In genomic region chr1:145786271-145786670, GRCh38 we compare ENCODE assay signal across 19 cellular contexts. TPM values are rescaled to one million over a fixed set of nuclear protein-coding genes. Genes with fewer than 3 reads are reported as not detected.
DNase-seq lines count a peak whose midpoint lies in the region; ATAC-seq and TF ChIP-seq lines count a peak whose summit lies in the region.
"Had no signal": no experiment of that assay in that cellular context is flagged by ENCODE, and none has a peak within 500 bp of the region (broad histone marks: within the 10 kb centered on the region; RNA-seq: fewer than 3 reads in every experiment).

No MANE protein-coding gene starts in this region.

- WGBS in sigmoid colon, 2 donors = 0 to 16% methylated on average over 1 of the region's 1 CpG

- DNase-seq in activated CD8-positive, alpha-beta memory T cell treated with anti-CD3 and anti-CD28 coated beads, Interleukin-2, amount 10 ng/mL, durations not matched to agents 7 days and 5 days = no peak
- no peak for DNase-seq in activated CD8-positive, alpha-beta memory T cell treated with anti-CD3 and anti-CD28 coated beads, Interleukin-2, amount 50 U/mL, for 48 hours
- DNase-seq in RWPE2 (ENCODE audit: low spot score) (no peak), epithelial cell of prostate (ENCODE audit: low read depth, low spot score) (no peak), sigmoid colon (no peak), NCI-H69 (lab: John Stamatoyannopoulos, UW) (no peak), 8988T (no peak), AML-193 (lab: John Stamatoyannopoulos, UW) (no peak)
- DNase-seq: ACHN; activated B cell treated with CpG ODN at 0.5 μM for 24 hours; activated effector memory CD4-positive, alpha-beta T cell treated with Interleukin-2 at 50 U/mL for 16 hours; central memory CD4-positive, alpha-beta T cell; COR-L47; glutamatergic neuron; NCI-H446 treated with DMSO at 0.1 percent for 48 hours; OCI-M1; SW 1271 had no signal

- H3K4me1 ChIP-seq in RWPE2 (ENCODE audit: insufficient read depth, poor library complexity, severe bottlenecking) (peaks cover 27% of the 10 kb centered on the region), sigmoid colon (peaks cover 0 to 40% (median 22%) of the 10 kb centered on the region in 4 donors)

- H3K4me3 Mint-ChIP-seq in activated CD8-positive, alpha-beta memory T cell treated with anti-CD3 and anti-CD28 coated beads, Interleukin-2, amount 10 ng/mL, durations not matched to agents 7 days and 5 days = no peak overlapping the region
- H3K4me3 Mint-ChIP-seq: activated B cell treated with CpG ODN at 0.5 μM for 24 hours, GM23338, neural crest cell had no signal

- CTCF ChIA-PET in activated CD8-positive, alpha-beta memory T cell treated with anti-CD3 and anti-CD28 coated beads, Interleukin-2, amount 10 ng/mL, durations not matched to agents 7 days and 5 days (lab: Charles Lee) = interaction anchor here (1.4 kb wide), 1 partner anchor 49 kb away, joined by 3 read pairs; no protein-coding TSS in a partner anchor

- no peaks in the 10 kb centered on the region for H3K27me3 Mint-ChIP-seq in activated CD8-positive, alpha-beta memory T cell treated with anti-CD3 and anti-CD28 coated beads, Interleukin-2, amount 10 ng/mL, durations not matched to agents 7 days and 5 days
- H3K27me3 Mint-ChIP-seq: activated B cell treated with CpG ODN at 0.5 μM for 24 hours had no signal

- H3K27ac Mint-ChIP-seq in activated CD8-positive, alpha-beta memory T cell treated with anti-CD3 and anti-CD28 coated beads, Interleukin-2, amount 10 ng/mL, durations not matched to agents 7 days and 5 days = peak overlapping the region; percentile 20
- H3K27ac Mint-ChIP-seq: activated B cell treated with CpG ODN at 0.5 μM for 24 hours, GM23338 had no signal

- intact Hi-C loops in sigmoid colon (cut with DNase I) = loop anchor here (10.0 kb wide), 1 partner anchor 59 kb away; the partner anchor contains the start of gene NUDT17

- TF ChIP-seq CTCF in RWPE2 (IDR thresholded peaks at IDR 0.05; ENCODE audit: poor library complexity, severe bottlenecking) (no peak), sigmoid colon (IDR thresholded peaks at IDR 0.05) (no peak)

- no peaks in the 10 kb centered on the region for H3K9me3 ChIP-seq in RWPE2 (ENCODE audit: severe bottlenecking)
- H3K9me3 ChIP-seq in sigmoid colon = no peaks in the 10 kb centered on the region

- H3K4me1 Mint-ChIP-seq in activated CD8-positive, alpha-beta memory T cell treated with anti-CD3 and anti-CD28 coated beads, Interleukin-2, amount 10 ng/mL, durations not matched to agents 7 days and 5 days = peaks cover 27% of the 10 kb centered on the region
- H3K4me1 Mint-ChIP-seq: activated B cell treated with CpG ODN at 0.5 μM for 24 hours, GM23338, neural crest cell had no signal

- TF ChIP-seq EP300 in sigmoid colon (IDR thresholded peaks at IDR 0.05) = no peak

- TF ChIP-seq POLR2A in sigmoid colon (IDR thresholded peaks at IDR 0.05) = no peak

- peak overlapping the region; percentile 47 for H3K27ac ChIP-seq in RWPE2 (ENCODE audit: poor library complexity, severe bottlenecking)
- peak overlapping the region; percentile 71 for H3K27ac ChIP-seq in epithelial cell of prostate
- peak overlapping the region in 3 of 4 donors; percentile 70 to 84 (median 81) for H3K27ac ChIP-seq in sigmoid colon

- peak; percentile 33 for ATAC-seq in activated CD8-positive, alpha-beta memory T cell treated with anti-CD3 and anti-CD28 coated beads, Interleukin-2, amount 10 ng/mL, durations not matched to agents 7 days and 5 days
- ATAC-seq in RWPE2 (ENCODE audit: low read depth) = no peak
- ATAC-seq: GM23338 had no signal

- H3K4me3 ChIP-seq in RWPE2 (ENCODE audit: severe bottlenecking) = no peak overlapping the region
- no peak overlapping the region for H3K4me3 ChIP-seq in sigmoid colon
- H3K4me3 ChIP-seq: GM23338 had no signal

- no peaks in the 10 kb centered on the region for H3K9me3 Mint-ChIP-seq in activated CD8-positive, alpha-beta memory T cell treated with anti-CD3 and anti-CD28 coated beads, Interleukin-2, amount 10 ng/mL, durations not matched to agents 7 days and 5 days (ENCODE audit: low read depth)
- H3K9me3 Mint-ChIP-seq: activated B cell treated with CpG ODN at 0.5 μM for 24 hours, GM23338, neural crest cell had no signal

- H3K36me3 Mint-ChIP-seq in activated CD8-positive, alpha-beta memory T cell treated with anti-CD3 and anti-CD28 coated beads, Interleukin-2, amount 10 ng/mL, durations not matched to agents 7 days and 5 days = peaks cover 27% of the 10 kb centered on the region

- H3K36me3 ChIP-seq in RWPE2 (ENCODE audit: low read depth) = peaks cover 5% of the 10 kb centered on the region; the same call in 1 of the 2 replicates
- peaks cover 0 to 8% (median 2%) of the 10 kb centered on the region in 4 donors for H3K36me3 ChIP-seq in sigmoid colon

- H3K27me3 ChIP-seq in RWPE2 (ENCODE audit: insufficient read depth, poor library complexity, severe bottlenecking) (no peaks in the 10 kb centered on the region), sigmoid colon (no peaks in the 10 kb centered on the region)

RNA-seq across cellular contexts. Expression of gene RNF115, which starts 37.6 kb away (rescaled TPM):
- 10 to 100 TPM; 14.6 to 18.0 TPM for total RNA-seq in activated CD8-positive, alpha-beta memory T cell treated with anti-CD3 and anti-CD28 coated beads, Interleukin-2, amount 10 ng/mL, durations not matched to agents 7 days and 5 days
- total RNA-seq in sigmoid colon = 10 to 100 TPM; 16.6 to 41.8 (median 23.1) TPM
- polyA plus RNA-seq in sigmoid colon = 1 to 10 TPM; 3.0 to 4.7 (median 3.0) TPM

RNA-seq across cellular contexts. Expression of gene POLR3C, which starts 37.7 kb away (rescaled TPM):
- 10 to 100 TPM; 31.1 to 37.0 TPM for total RNA-seq in activated CD8-positive, alpha-beta memory T cell treated with anti-CD3 and anti-CD28 coated beads, Interleukin-2, amount 10 ng/mL, durations not matched to agents 7 days and 5 days
- total RNA-seq in sigmoid colon = 10 to 100 TPM; 18.3 to 37.7 (median 26.9) TPM
- polyA plus RNA-seq in sigmoid colon = 10 to 100 TPM in 2 of 3 donors, 1 to 10 TPM in 1; 9.0 to 16.1 (median 12.6) TPM

RNA-seq across cellular contexts. Expression of gene NUDT17, which starts 59.2 kb away (rescaled TPM):
- total RNA-seq in activated CD8-positive, alpha-beta memory T cell treated with anti-CD3 and anti-CD28 coated beads, Interleukin-2, amount 10 ng/mL, durations not matched to agents 7 days and 5 days = 1 to 10 TPM; 2.8 to 4.1 TPM
- 1 to 10 TPM; 1.6 to 9.1 (median 2.8) TPM for total RNA-seq in sigmoid colon
- polyA plus RNA-seq in sigmoid colon = 1 to 10 TPM in 2 of 3 donors, not detected in 1; 1.2 to 2.0 TPM
